Comparison of ENCODE assay signal across 1 cellular context in the genomic region with DNA sequence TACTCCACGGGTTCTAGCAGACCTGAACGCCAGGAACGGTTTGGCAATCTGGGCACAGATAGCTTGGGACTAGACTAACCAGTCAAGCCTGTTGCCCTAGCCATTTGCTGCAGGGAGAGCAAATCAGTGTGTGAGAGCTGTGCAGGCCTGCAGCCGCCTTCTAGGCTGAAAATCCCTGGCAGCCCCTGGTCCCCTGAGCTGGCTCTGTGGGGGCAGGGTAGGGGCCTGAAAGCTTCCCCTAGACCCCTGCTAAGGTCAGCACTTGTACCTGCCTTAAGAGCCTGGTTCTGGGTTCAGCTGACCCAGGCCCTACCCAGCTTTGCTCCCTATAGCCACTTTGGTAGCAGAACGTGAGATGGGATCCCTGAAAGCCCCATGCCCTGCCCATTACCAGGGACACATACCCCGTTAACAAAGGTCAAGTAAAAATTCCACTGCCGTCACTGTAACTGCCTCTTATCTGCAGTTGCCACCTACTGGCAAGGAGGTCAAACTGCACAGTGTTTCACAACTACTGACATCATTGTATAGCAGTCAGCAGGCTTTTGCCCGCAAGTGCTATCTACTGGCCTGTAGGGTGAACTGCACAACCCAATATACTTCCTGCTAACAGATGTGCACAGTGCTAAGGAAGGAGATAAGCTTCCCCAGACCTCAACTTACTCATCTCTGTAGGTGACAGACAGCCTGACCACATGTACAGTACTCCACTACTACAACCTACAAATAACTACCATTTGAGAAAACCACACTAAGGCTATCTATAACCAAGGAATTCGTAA.
TF ChIP-seq lines count a peak whose summit lies in the region.

No MANE protein-coding gene starts in this region.

TF ChIP-seq in HepG2, 621 proteins besides CTCF, POLR2A, EP300 and RAD21 (continued from another document and continues in another):
- TF ChIP-seq, protein P1, sequence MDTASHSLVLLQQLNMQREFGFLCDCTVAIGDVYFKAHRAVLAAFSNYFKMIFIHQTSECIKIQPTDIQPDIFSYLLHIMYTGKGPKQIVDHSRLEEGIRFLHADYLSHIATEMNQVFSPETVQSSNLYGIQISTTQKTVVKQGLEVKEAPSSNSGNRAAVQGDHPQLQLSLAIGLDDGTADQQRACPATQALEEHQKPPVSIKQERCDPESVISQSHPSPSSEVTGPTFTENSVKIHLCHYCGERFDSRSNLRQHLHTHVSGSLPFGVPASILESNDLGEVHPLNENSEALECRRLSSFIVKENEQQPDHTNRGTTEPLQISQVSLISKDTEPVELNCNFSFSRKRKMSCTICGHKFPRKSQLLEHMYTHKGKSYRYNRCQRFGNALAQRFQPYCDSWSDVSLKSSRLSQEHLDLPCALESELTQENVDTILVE (CRISPR knock-in tag; IDR thresholded peaks at IDR 0.05) = peak; percentile 39; the same call in 1 of the 2 replicates
- TF ChIP-seq NFRKB (IDR thresholded peaks at IDR 0.05) (no peak), ZNF747 (CRISPR knock-in tag; IDR thresholded peaks at IDR 0.05; ENCODE audit: borderline replicate concordance) (no peak), FOXC1 (CRISPR knock-in tag; IDR thresholded peaks at IDR 0.05; ENCODE audit: borderline replicate concordance) (peak; percentile 72; the same call in 1 of the 2 replicates), ZNF619 (CRISPR knock-in tag; IDR thresholded peaks at IDR 0.05) (peak; percentile 53; the same call in 1 of the 2 replicates), ZNF772 (CRISPR knock-in tag; IDR thresholded peaks at IDR 0.05) (no peak), SOX13 (IDR thresholded peaks at IDR 0.05) (no peak), SOX13 (CRISPR knock-in tag; conservative IDR thresholded peaks at IDR 0.05 in 1 of 2, IDR thresholded peaks at IDR 0.05 in 1 of 2) (peak in 1 of 2 experiments; percentile 33; a peak in 1 of 4 replicates), MYNN (CRISPR knock-in tag; IDR thresholded peaks at IDR 0.05; ENCODE audit: low read depth) (no peak), ZNF3 (CRISPR knock-in tag; IDR thresholded peaks at IDR 0.05) (no peak), ATAD3A (CRISPR knock-in tag; IDR thresholded peaks at IDR 0.05) (no peak), NFYC (CRISPR knock-in tag; IDR thresholded peaks at IDR 0.05) (no peak), BHLHE40 (IDR thresholded peaks at IDR 0.05; ENCODE audit: low read length) (peak; percentile 18; the same call in 1 of the 2 replicates), POGZ (CRISPR knock-in tag; IDR thresholded peaks at IDR 0.05) (peak; percentile 97), CEBPB (IDR thresholded peaks at IDR 0.05; ENCODE audit: borderline replicate concordance, low read depth, low read length) (peak; percentile 92), TBL1XR1 (IDR thresholded peaks at IDR 0.05; ENCODE audit: borderline replicate concordance, low read length, partially characterized antibody) (no peak), ZNF652 (CRISPR knock-in tag; IDR thresholded peaks at IDR 0.05; ENCODE audit: borderline replicate concordance, low read depth) (no peak), TAF15 (IDR thresholded peaks at IDR 0.05; ENCODE audit: low read depth, low read length, poor library complexity, severe bottlenecking) (no peak), U2AF2 (IDR thresholded peaks at IDR 0.05; ENCODE audit: low read depth, low read length) (no peak), ZKSCAN1 (IDR thresholded peaks at IDR 0.05; ENCODE audit: low read length) (no peak), HNF4A (CRISPR knock-in tag; IDR thresholded peaks at IDR 0.05) (peak; percentile 53), ZBTB7B (CRISPR knock-in tag; IDR thresholded peaks at IDR 0.05) (no peak), HIVEP1 (CRISPR knock-in tag; IDR thresholded peaks at IDR 0.05) (no peak), STAG1 (CRISPR knock-in tag; IDR thresholded peaks at IDR 0.05) (peak; percentile 91), NCOA2 (CRISPR knock-in tag; IDR thresholded peaks at IDR 0.05) (no peak), ZNF446 (CRISPR knock-in tag; IDR thresholded peaks at IDR 0.05) (no peak), ZNF30 (CRISPR knock-in tag; IDR thresholded peaks at IDR 0.05) (peak; percentile 59; the same call in 1 of the 2 replicates), ZBTB21 (CRISPR knock-in tag; IDR thresholded peaks at IDR 0.05) (no peak), SP1 (IDR thresholded peaks at IDR 0.05) (no peak), SP1 (CRISPR knock-in tag; IDR thresholded peaks at IDR 0.05) (no peak), MXI1 (IDR thresholded peaks at IDR 0.05; ENCODE audit: borderline replicate concordance, low read depth, low read length) (no peak)
- TF ChIP-seq, protein P2, sequence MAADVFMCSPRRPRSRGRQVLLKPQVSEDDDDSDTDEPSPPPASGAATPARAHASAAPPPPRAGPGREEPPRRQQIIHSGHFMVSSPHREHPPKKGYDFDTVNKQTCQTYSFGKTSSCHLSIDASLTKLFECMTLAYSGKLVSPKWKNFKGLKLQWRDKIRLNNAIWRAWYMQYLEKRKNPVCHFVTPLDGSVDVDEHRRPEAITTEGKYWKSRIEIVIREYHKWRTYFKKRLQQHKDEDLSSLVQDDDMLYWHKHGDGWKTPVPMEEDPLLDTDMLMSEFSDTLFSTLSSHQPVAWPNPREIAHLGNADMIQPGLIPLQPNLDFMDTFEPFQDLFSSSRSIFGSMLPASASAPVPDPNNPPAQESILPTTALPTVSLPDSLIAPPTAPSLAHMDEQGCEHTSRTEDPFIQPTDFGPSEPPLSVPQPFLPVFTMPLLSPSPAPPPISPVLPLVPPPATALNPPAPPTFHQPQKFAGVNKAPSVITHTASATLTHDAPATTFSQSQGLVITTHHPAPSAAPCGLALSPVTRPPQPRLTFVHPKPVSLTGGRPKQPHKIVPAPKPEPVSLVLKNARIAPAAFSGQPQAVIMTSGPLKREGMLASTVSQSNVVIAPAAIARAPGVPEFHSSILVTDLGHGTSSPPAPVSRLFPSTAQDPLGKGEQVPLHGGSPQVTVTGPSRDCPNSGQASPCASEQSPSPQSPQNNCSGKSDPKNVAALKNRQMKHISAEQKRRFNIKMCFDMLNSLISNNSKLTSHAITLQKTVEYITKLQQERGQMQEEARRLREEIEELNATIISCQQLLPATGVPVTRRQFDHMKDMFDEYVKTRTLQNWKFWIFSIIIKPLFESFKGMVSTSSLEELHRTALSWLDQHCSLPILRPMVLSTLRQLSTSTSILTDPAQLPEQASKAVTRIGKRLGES (CRISPR knock-in tag; IDR thresholded peaks at IDR 0.05; ENCODE audit: borderline replicate concordance) = no peak
- TF ChIP-seq, protein P3, sequence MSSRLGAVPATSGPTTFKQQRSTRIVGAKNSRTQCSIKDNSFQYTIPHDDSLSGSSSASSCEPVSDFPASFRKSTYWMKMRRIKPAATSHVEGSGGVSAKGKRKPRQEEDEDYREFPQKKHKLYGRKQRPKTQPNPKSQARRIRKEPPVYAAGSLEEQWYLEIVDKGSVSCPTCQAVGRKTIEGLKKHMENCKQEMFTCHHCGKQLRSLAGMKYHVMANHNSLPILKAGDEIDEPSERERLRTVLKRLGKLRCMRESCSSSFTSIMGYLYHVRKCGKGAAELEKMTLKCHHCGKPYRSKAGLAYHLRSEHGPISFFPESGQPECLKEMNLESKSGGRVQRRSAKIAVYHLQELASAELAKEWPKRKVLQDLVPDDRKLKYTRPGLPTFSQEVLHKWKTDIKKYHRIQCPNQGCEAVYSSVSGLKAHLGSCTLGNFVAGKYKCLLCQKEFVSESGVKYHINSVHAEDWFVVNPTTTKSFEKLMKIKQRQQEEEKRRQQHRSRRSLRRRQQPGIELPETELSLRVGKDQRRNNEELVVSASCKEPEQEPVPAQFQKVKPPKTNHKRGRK (CRISPR knock-in tag; IDR thresholded peaks at IDR 0.05) = peak; percentile 44; the same call in 1 of the 2 replicates
- TF ChIP-seq, protein P4, sequence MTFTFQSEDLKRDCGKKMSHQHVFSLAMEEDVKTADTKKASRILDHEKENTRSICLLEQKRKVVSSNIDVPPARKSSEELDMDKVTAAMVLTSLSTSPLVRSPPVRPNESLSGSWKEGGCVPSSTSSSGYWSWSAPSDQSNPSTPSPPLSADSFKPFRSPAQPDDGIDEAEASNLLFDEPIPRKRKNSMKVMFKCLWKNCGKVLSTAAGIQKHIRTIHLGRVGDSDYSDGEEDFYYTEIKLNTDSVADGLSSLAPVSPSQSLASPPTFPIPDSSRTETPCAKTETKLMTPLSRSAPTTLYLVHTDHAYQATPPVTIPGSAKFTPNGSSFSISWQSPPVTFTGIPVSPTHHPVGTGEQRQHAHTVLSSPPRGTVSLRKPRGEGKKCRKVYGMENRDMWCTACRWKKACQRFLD (CRISPR knock-in tag; IDR thresholded peaks at IDR 0.05; ENCODE audit: borderline replicate concordance) = no peak
- TF ChIP-seq, protein P5, sequence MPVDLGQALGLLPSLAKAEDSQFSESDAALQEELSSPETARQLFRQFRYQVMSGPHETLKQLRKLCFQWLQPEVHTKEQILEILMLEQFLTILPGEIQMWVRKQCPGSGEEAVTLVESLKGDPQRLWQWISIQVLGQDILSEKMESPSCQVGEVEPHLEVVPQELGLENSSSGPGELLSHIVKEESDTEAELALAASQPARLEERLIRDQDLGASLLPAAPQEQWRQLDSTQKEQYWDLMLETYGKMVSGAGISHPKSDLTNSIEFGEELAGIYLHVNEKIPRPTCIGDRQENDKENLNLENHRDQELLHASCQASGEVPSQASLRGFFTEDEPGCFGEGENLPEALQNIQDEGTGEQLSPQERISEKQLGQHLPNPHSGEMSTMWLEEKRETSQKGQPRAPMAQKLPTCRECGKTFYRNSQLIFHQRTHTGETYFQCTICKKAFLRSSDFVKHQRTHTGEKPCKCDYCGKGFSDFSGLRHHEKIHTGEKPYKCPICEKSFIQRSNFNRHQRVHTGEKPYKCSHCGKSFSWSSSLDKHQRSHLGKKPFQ (CRISPR knock-in tag; IDR thresholded peaks at IDR 0.05; ENCODE audit: insufficient replicate concordance) = no peak
- TF ChIP-seq, protein P6, sequence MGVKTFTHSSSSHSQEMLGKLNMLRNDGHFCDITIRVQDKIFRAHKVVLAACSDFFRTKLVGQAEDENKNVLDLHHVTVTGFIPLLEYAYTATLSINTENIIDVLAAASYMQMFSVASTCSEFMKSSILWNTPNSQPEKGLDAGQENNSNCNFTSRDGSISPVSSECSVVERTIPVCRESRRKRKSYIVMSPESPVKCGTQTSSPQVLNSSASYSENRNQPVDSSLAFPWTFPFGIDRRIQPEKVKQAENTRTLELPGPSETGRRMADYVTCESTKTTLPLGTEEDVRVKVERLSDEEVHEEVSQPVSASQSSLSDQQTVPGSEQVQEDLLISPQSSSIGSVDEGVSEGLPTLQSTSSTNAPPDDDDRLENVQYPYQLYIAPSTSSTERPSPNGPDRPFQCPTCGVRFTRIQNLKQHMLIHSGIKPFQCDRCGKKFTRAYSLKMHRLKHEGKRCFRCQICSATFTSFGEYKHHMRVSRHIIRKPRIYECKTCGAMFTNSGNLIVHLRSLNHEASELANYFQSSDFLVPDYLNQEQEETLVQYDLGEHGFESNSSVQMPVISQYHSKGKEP (CRISPR knock-in tag; IDR thresholded peaks at IDR 0.05) = no peak
- TF ChIP-seq, protein P7, sequence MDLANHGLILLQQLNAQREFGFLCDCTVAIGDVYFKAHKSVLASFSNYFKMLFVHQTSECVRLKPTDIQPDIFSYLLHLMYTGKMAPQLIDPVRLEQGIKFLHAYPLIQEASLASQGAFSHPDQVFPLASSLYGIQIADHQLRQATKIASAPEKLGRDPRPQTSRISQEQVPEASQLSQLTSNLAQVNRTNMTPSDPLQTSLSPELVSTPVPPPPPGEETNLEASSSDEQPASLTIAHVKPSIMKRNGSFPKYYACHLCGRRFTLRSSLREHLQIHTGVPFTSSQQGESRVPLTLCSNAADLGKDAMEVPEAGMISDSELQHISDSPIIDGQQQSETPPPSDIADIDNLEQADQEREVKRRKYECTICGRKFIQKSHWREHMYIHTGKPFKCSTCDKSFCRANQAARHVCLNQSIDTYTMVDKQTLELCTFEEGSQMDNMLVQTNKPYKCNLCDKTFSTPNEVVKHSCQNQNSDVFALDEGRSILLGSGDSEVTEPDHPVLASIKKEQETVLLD (CRISPR knock-in tag; IDR thresholded peaks at IDR 0.05; ENCODE audit: low read depth) = no peak
- TF ChIP-seq, protein P8, sequence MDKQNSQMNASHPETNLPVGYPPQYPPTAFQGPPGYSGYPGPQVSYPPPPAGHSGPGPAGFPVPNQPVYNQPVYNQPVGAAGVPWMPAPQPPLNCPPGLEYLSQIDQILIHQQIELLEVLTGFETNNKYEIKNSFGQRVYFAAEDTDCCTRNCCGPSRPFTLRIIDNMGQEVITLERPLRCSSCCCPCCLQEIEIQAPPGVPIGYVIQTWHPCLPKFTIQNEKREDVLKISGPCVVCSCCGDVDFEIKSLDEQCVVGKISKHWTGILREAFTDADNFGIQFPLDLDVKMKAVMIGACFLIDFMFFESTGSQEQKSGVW (CRISPR knock-in tag; IDR thresholded peaks at IDR 0.05; ENCODE audit: borderline replicate concordance) = no peak
- TF ChIP-seq, protein P9, sequence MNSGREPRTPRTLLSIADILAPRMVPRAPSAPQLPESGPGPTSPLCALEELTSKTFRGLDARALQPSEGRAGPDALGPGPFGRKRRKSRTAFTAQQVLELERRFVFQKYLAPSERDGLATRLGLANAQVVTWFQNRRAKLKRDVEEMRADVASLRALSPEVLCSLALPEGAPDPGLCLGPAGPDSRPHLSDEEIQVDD (CRISPR knock-in tag; IDR thresholded peaks at IDR 0.05; ENCODE audit: borderline replicate concordance) = no peak
- TF ChIP-seq, protein P10, sequence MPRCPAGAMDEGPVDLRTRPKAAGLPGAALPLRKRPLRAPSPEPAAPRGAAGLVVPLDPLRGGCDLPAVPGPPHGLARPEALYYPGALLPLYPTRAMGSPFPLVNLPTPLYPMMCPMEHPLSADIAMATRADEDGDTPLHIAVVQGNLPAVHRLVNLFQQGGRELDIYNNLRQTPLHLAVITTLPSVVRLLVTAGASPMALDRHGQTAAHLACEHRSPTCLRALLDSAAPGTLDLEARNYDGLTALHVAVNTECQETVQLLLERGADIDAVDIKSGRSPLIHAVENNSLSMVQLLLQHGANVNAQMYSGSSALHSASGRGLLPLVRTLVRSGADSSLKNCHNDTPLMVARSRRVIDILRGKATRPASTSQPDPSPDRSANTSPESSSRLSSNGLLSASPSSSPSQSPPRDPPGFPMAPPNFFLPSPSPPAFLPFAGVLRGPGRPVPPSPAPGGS (CRISPR knock-in tag; IDR thresholded peaks at IDR 0.05) = 0 out of 2 replicates have a peak, but pooled peaks have one; percentile 51
- TF ChIP-seq, protein P11, sequence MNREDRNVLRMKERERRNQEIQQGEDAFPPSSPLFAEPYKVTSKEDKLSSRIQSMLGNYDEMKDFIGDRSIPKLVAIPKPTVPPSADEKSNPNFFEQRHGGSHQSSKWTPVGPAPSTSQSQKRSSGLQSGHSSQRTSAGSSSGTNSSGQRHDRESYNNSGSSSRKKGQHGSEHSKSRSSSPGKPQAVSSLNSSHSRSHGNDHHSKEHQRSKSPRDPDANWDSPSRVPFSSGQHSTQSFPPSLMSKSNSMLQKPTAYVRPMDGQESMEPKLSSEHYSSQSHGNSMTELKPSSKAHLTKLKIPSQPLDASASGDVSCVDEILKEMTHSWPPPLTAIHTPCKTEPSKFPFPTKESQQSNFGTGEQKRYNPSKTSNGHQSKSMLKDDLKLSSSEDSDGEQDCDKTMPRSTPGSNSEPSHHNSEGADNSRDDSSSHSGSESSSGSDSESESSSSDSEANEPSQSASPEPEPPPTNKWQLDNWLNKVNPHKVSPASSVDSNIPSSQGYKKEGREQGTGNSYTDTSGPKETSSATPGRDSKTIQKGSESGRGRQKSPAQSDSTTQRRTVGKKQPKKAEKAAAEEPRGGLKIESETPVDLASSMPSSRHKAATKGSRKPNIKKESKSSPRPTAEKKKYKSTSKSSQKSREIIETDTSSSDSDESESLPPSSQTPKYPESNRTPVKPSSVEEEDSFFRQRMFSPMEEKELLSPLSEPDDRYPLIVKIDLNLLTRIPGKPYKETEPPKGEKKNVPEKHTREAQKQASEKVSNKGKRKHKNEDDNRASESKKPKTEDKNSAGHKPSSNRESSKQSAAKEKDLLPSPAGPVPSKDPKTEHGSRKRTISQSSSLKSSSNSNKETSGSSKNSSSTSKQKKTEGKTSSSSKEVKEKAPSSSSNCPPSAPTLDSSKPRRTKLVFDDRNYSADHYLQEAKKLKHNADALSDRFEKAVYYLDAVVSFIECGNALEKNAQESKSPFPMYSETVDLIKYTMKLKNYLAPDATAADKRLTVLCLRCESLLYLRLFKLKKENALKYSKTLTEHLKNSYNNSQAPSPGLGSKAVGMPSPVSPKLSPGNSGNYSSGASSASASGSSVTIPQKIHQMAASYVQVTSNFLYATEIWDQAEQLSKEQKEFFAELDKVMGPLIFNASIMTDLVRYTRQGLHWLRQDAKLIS (CRISPR knock-in tag; IDR thresholded peaks at IDR 0.05) = no peak
